Comparison of ENCODE assay signal across 22 cellular contexts in genomic region chr1:224666078-224666477, GRCh38. TPM values are rescaled to one million over a fixed set of nuclear protein-coding genes. Genes with fewer than 3 reads are reported as not detected.
DNase-seq lines count a peak whose midpoint lies in the region; ATAC-seq and TF ChIP-seq lines count a peak whose summit lies in the region.
"Had no signal": no experiment of that assay in that cellular context is flagged by ENCODE, and none has a peak within 500 bp of the region (broad histone marks: within the 10 kb centered on the region; RNA-seq: fewer than 3 reads in every experiment).

No MANE protein-coding gene starts in this region.

- H3K9me3 ChIP-seq in endodermal cell (ENCODE audit: control insufficient read depth, low read length), result no peaks in the 10 kb centered on the region
- H3K9me3 ChIP-seq in MG63, result no peaks in the 10 kb centered on the region
- H3K9me3 ChIP-seq: A549 had no signal

- H3K36me3 ChIP-seq in endodermal cell (ENCODE audit: control insufficient read depth, insufficient read depth, low read length) (no peaks in the 10 kb centered on the region), MG63 (no peaks in the 10 kb centered on the region)
- H3K36me3 ChIP-seq: BLaER1 treated with 17β-estradiol and CSF1 and Interleukin-3, amounts not matched to agents 10 nM and 100 nM had no signal

- H3K27ac Mint-ChIP-seq in endodermal cell, result no peak overlapping the region
- H3K27ac Mint-ChIP-seq: B cell; CD4-positive, alpha-beta memory T cell had no signal

- H3K4me1 Mint-ChIP-seq in endodermal cell, result peaks cover 14% of the 10 kb centered on the region
- H3K4me1 Mint-ChIP-seq: B cell; CD4-positive, alpha-beta memory T cell; CD8-positive, alpha-beta memory T cell had no signal

- peaks cover 2% of the 10 kb centered on the region for H3K9me3 Mint-ChIP-seq in endodermal cell
- H3K9me3 Mint-ChIP-seq: CD4-positive, alpha-beta memory T cell had no signal

- H3K27me3 ChIP-seq in endodermal cell (ENCODE audit: control insufficient read depth, insufficient read depth, low read length, poor library complexity, severe bottlenecking) (peaks cover 5% of the 10 kb centered on the region), MG63 (no peaks in the 10 kb centered on the region)
- H3K27me3 ChIP-seq: BLaER1 treated with 17β-estradiol and CSF1 and Interleukin-3, amounts not matched to agents 10 nM and 100 nM had no signal

- H3K9ac ChIP-seq in endodermal cell (ENCODE audit: extremely low read depth, low read length, poor library complexity, severe bottlenecking), result no peak overlapping the region
- H3K9ac ChIP-seq: BLaER1 treated with 17β-estradiol and CSF1 and Interleukin-3, amounts not matched to agents 10 nM and 100 nM had no signal

- peaks cover 3% of the 10 kb centered on the region for H3K36me3 Mint-ChIP-seq in endodermal cell (ENCODE audit: low read depth)
- H3K36me3 Mint-ChIP-seq: CD4-positive, alpha-beta memory T cell; CD8-positive, alpha-beta memory T cell had no signal

- no peaks in the 10 kb centered on the region for H3K4me1 ChIP-seq in endodermal cell (ENCODE audit: control insufficient read depth, insufficient read depth, low read length)
- H3K4me1 ChIP-seq: A549 had no signal

- no peak for ATAC-seq in GM21423 (IDR thresholded peaks at IDR 0.05; ENCODE audit: unreplicated experiment)
- ATAC-seq: A549 had no signal

- peaks cover 8% of the 10 kb centered on the region for H3K27me3 Mint-ChIP-seq in endodermal cell (ENCODE audit: insufficient read depth)

- DNase-seq in G401 (ENCODE audit: low spot score) (peak; percentile 38), cerebellar cortex (ENCODE audit: low spot score) (peak; percentile 20), endodermal cell (peak; percentile 69), H4 (ENCODE audit: low spot score) (no peak), MG63 (no peak)
- DNase-seq: AML-193; CD4-positive, alpha-beta memory T cell; CD8-positive, alpha-beta memory T cell; COR-L47; DMS 273 treated with DMSO at 0.1 percent for 48 hours; DMS153; DMS53; DMS79; DND-41; EL; GF-D8 had no signal

- TF ChIP-seq CTCF in endodermal cell (conservative IDR thresholded peaks at IDR 0.05), result no peak

- H3K4me3 ChIP-seq in endodermal cell (ENCODE audit: low read length), result no peak overlapping the region
- no peak overlapping the region for H3K4me3 ChIP-seq in MG63
- H3K4me3 ChIP-seq: A549; BLaER1 treated with 17β-estradiol and CSF1 and Interleukin-3, amounts not matched to agents 10 nM and 100 nM had no signal

- no peak overlapping the region for H3K27ac ChIP-seq in endodermal cell (ENCODE audit: low read depth, low read length)
- H3K27ac ChIP-seq: 22Rv1; A549; BLaER1 treated with 17β-estradiol and CSF1 and Interleukin-3, amounts not matched to agents 10 nM and 100 nM; C4-2B had no signal

- no peak overlapping the region for H3K4me3 Mint-ChIP-seq in endodermal cell
- H3K4me3 Mint-ChIP-seq: B cell; CD4-positive, alpha-beta memory T cell; CD8-positive, alpha-beta memory T cell had no signal

- in situ Hi-C loops in G401 (cut with HindIII; ENCODE audit: low sequenced_read_pairs), result no loop called here

RNA-seq across cellular contexts. Expression of gene CNIH3, which starts 50.0 kb away (rescaled TPM):
- 3.2 and 3.9 TPM in 2 replicates for total RNA-seq in G401 (2014; rRNA removed; shearing (Covaris generic))
- 1 to 10 TPM; 4.5 to 6.6 TPM for total RNA-seq in endodermal cell
- 2.8 TPM for polyA plus RNA-seq in endodermal cell (2013, experiment 1 of 2)
- 2.8 TPM for polyA plus RNA-seq in endodermal cell (2013, experiment 2 of 2)
- total RNA-seq in H4 (2014; rRNA removed; shearing (Covaris generic)), result 0.41 and 2.5 TPM in 2 replicates
- total RNA-seq in MG63 (2014; rRNA removed; shearing (Covaris generic); ENCODE audit: low replicate concordance), result 0.10 and 1.6 TPM in 2 replicates

Comparison
In these comparisons a context has a peak if more than half of its experiments do, and no peak if none do; other contexts are left out.
1. DNase-seq: peak in G401 (single experiment), cerebellar cortex (single experiment) and endodermal cell (single experiment); none in H4 (single experiment) and MG63 (single experiment).